ENCODE assay signal across 1 cellular context in genomic region chr9:111944467-111944866, GRCh38.
TF ChIP-seq lines count a peak whose summit lies in the region.

No MANE protein-coding gene starts in this region.

TF ChIP-seq in HepG2, 621 proteins besides CTCF, POLR2A, EP300 and RAD21 (continued from another document):
- TF ChIP-seq CENPT (CRISPR knock-in tag; IDR thresholded peaks at IDR 0.05; ENCODE audit: low read depth): no peak
- TF ChIP-seq CSRNP2 (CRISPR knock-in tag; conservative IDR thresholded peaks at IDR 0.05; ENCODE audit: low read depth): no peak
- TF ChIP-seq DMTF1 (CRISPR knock-in tag; IDR thresholded peaks at IDR 0.05): no peak
- TF ChIP-seq SSRP1 (CRISPR knock-in tag; IDR thresholded peaks at IDR 0.05): no peak
- TF ChIP-seq ZNF383 (CRISPR knock-in tag; IDR thresholded peaks at IDR 0.05; ENCODE audit: borderline replicate concordance): no peak
- no peak for TF ChIP-seq KLF16 (CRISPR knock-in tag; IDR thresholded peaks at IDR 0.05)
- TF ChIP-seq ZBTB44 (CRISPR knock-in tag; IDR thresholded peaks at IDR 0.05): no peak
- TF ChIP-seq MAX (IDR thresholded peaks at IDR 0.05): no peak
- no peak for TF ChIP-seq PLRG1 (conservative IDR thresholded peaks at IDR 0.05)
- TF ChIP-seq PITX1 (CRISPR knock-in tag; IDR thresholded peaks at IDR 0.05): no peak
- TF ChIP-seq SALL2 (CRISPR knock-in tag; IDR thresholded peaks at IDR 0.05): no peak
